32 cellular contexts compared by ENCODE assay signal in the genomic region with DNA sequence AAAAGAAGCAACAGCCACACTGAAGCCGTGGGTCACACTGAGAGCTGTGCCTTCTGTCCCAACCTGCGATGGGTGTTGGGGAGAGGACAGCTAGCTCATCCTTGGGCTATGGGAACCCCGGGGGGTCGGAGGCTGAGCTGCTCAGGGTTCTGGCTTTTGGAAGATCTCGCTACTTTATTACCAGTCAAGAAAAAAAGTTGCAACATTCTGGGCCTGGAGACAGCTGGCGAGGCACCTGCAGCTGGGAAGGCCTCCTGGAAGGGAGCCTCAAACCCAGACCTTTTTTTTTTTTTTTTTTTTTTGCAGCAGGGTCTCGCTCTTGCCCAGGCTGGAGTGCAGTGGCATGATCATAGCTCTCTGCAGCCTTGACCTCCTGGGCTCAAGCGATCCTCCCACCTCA. TPM values are rescaled to one million over a fixed set of nuclear protein-coding genes. Genes with fewer than 3 reads are reported as not detected.
"Had no signal": no experiment of that assay in that cellular context is flagged by ENCODE, and none has a peak within 500 bp of the region (broad histone marks: within the 10 kb centered on the region; RNA-seq: fewer than 3 reads in every experiment).

No MANE protein-coding gene starts in this region.

- H3K9me3 ChIP-seq: colonic mucosa, esophagus muscularis mucosa, gastroesophageal sphincter, heart left ventricle, left lung, mucosa of descending colon, prostate gland, right atrium auricular region, sigmoid colon, thoracic aorta, tibial nerve, upper lobe of left lung had no signal

- H3K27ac ChIP-seq: colonic mucosa, esophagus muscularis mucosa, foreskin keratinocyte, gastroesophageal sphincter, heart left ventricle, hepatocyte, left lung, prostate gland, right atrium auricular region, sigmoid colon, thoracic aorta, tibial nerve, upper lobe of left lung had no signal

- H3K27ac Mint-ChIP-seq: dendritic cell treated with granulocyte-macrophage colony-stimulating factor and Interleukin-4, amounts not matched to agents 40 ng/mL and 50 ng/mL, for 4 days; endodermal cell; mesothelial cell of epicardium; naive B cell; natural killer cell treated with Interleukin-12 subunit alpha and Interleukin-12 subunit beta and Interleukin-15 and Interleukin-18, amount 100 ng/mL, for 72 hours; stimulated activated effector memory CD8-positive, alpha-beta T cell treated with anti-CD3 and anti-CD28 coated beads, Interleukin-12 subunit alpha, Interleukin-12 subunit beta, amount 100 ng/mL, for 72 hours had no signal

- H2AFZ ChIP-seq: hepatocyte had no signal

- H3K36me3 ChIP-seq: colonic mucosa, esophagus muscularis mucosa, gastroesophageal sphincter, heart left ventricle, left lung, prostate gland, right atrium auricular region, sigmoid colon, thoracic aorta, tibial nerve, upper lobe of left lung had no signal

- ATAC-seq: foreskin keratinocyte; gastroesophageal sphincter; heart left ventricle; left lung; mucosa of descending colon; stimulated activated effector memory CD8-positive, alpha-beta T cell treated with anti-CD3 and anti-CD28 coated beads, Interleukin-12 subunit alpha, Interleukin-12 subunit beta, amount 100 ng/mL, for 72 hours had no signal

- H3K9me3 Mint-ChIP-seq: dendritic cell treated with granulocyte-macrophage colony-stimulating factor and Interleukin-4, amounts not matched to agents 40 ng/mL and 50 ng/mL, for 4 days; endodermal cell; mesothelial cell of epicardium; naive B cell; natural killer cell treated with Interleukin-12 subunit alpha and Interleukin-12 subunit beta and Interleukin-15 and Interleukin-18, amount 100 ng/mL, for 72 hours; neural crest cell; stimulated activated effector memory CD8-positive, alpha-beta T cell treated with anti-CD3 and anti-CD28 coated beads, Interleukin-12 subunit alpha, Interleukin-12 subunit beta, amount 100 ng/mL, for 72 hours had no signal

- H3K4me3 Mint-ChIP-seq: dendritic cell treated with granulocyte-macrophage colony-stimulating factor and Interleukin-4, amounts not matched to agents 40 ng/mL and 50 ng/mL, for 4 days; endodermal cell; mesothelial cell of epicardium; natural killer cell treated with Interleukin-12 subunit alpha and Interleukin-12 subunit beta and Interleukin-15 and Interleukin-18, amount 100 ng/mL, for 72 hours; neural crest cell; stimulated activated effector memory CD8-positive, alpha-beta T cell treated with anti-CD3 and anti-CD28 coated beads, Interleukin-12 subunit alpha, Interleukin-12 subunit beta, amount 100 ng/mL, for 72 hours had no signal

- H3K36me3 Mint-ChIP-seq: mesothelial cell of epicardium; naive B cell; natural killer cell treated with Interleukin-12 subunit alpha and Interleukin-12 subunit beta and Interleukin-15 and Interleukin-18, amount 100 ng/mL, for 72 hours; stimulated activated effector memory CD8-positive, alpha-beta T cell treated with anti-CD3 and anti-CD28 coated beads, Interleukin-12 subunit alpha, Interleukin-12 subunit beta, amount 100 ng/mL, for 72 hours had no signal

- H3K27me3 ChIP-seq: hepatocyte, right atrium auricular region had no signal

- DNase-seq: colonic mucosa; effector CD8-positive, alpha-beta T cell; endodermal cell; foreskin keratinocyte; heart left ventricle; left lung; mesenchymal stem cell; naive B cell; sigmoid colon; stimulated activated CD4-positive, alpha-beta T cell treated with anti-CD3 and anti-CD28 coated beads, Interleukin-2, amount 100 ng/mL, for 24 hours; stimulated activated CD4-positive, alpha-beta T cell treated with anti-CD3 and anti-CD28 coated beads, Interleukin-4, amount 100 ng/mL, for 24 hours; stimulated activated naive CD4-positive, alpha-beta T cell treated with Interleukin-2 at 50 U/mL for 16 hours; substantia nigra had no signal

- H3K4me3 ChIP-seq: colonic mucosa, esophagus muscularis mucosa, gastroesophageal sphincter, heart left ventricle, hepatocyte, left lung, mucosa of descending colon, prostate gland, right atrium auricular region, sigmoid colon, thoracic aorta, tibial nerve, upper lobe of left lung had no signal

- H3K4me1 ChIP-seq: colonic mucosa, esophagus muscularis mucosa, foreskin keratinocyte, gastroesophageal sphincter, heart left ventricle, left lung, prostate gland, right atrium auricular region, sigmoid colon, tibial nerve, upper lobe of left lung had no signal

- H3K4me2 ChIP-seq: hepatocyte had no signal

RNA-seq across cellular contexts. Expression of gene TPSD1, which starts 24.9 kb away (rescaled TPM):
- total RNA-seq: endodermal cell; epithelial cell of proximal tubule; fibroblast of lung; foreskin keratinocyte; hepatocyte; lung microvascular endothelial cell; mesothelial cell of epicardium; natural killer cell treated with Interleukin-12 subunit alpha and Interleukin-12 subunit beta and Interleukin-15 and Interleukin-18, amount 100 ng/mL, for 72 hours; neural crest cell; osteocyte; skeletal muscle tissue had no signal
- polyA plus RNA-seq: fibroblast of lung, foreskin keratinocyte, hepatocyte had no signal

RNA-seq across cellular contexts. Expression of gene TPSAB1, which starts 40.3 kb away (rescaled TPM):
- total RNA-seq: endodermal cell, epithelial cell of proximal tubule, fibroblast of lung, foreskin keratinocyte, hepatocyte, lung microvascular endothelial cell, mesothelial cell of epicardium, neural crest cell, osteocyte had no signal
- polyA plus RNA-seq: fibroblast of lung, foreskin keratinocyte, hepatocyte had no signal

RNA-seq across cellular contexts. Expression of gene TPSB2, which starts 50.8 kb away (rescaled TPM):
- total RNA-seq: endodermal cell, epithelial cell of proximal tubule, fibroblast of lung, foreskin keratinocyte, hepatocyte, lung microvascular endothelial cell, mesothelial cell of epicardium, neural crest cell, osteocyte, skeletal muscle tissue had no signal
- polyA plus RNA-seq: fibroblast of lung, foreskin keratinocyte, hepatocyte had no signal
